ENCODE assay signal across 8 cellular contexts in the genomic region with DNA sequence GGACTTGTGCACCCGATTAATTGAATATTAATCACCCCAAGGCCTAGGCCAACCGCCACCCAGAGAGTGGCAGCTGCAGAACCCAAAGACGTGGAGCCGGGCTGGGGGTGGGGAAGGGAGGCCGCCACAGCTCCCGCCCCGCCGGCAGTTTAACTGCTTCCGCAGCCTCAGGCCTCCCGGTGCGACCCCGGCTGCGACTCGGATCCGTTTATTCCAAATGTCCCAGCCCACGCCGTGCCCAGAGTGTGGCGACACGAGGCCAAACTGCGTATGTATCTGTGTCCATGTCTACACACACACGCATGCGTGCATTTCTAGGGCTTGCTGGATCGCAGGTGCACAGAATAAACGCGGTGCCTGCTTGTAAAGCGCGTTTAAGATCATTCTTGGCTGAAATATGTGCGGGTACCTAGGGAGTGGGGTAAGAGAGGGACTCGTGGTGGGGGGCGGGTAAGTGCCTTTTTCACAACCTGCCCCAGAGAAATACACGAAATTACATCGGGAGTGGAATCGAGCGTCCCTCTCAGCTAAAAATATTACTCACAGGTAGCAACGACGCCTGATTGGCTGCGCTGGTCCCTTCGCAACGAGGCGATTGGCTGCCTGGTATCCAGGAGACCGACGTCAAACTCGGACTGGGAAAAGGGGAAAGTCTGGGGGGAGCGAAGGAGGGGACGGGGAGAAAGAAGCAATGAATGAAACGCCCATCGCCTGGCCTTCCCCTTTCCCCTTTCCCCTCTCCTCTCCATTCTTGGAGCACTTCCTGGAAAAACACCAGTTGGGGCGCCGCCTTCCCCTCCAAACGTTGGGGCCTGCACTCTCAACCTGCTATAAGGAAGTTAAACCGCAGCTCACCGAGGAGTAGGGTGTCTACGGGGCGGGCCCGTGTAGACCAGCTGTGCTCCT. TPM values are rescaled to one million over a fixed set of nuclear protein-coding genes. Genes with fewer than 3 reads are reported as not detected.
DNase-seq lines count a peak whose midpoint lies in the region; ATAC-seq, FAIRE-seq and TF ChIP-seq lines count a peak whose summit lies in the region.

No MANE protein-coding gene starts in this region.

- H3K4me1 Mint-ChIP-seq in T-helper 1 cell treated with Interleukin-12 subunit alpha and Interleukin-12 subunit beta and Interleukin-4 antibody, amounts not matched to agents 30 μg/mL and 1 μg/mL, for 36 hours (ENCODE audit: low read depth) = peaks cover 42% of the 10 kb centered on the region

- TF ChIP-seq POLR2A in GM12892 (IDR thresholded peaks at IDR 0.05; ENCODE audit: low read depth, low read length) = peak; percentile 58

- H3K36me3 Mint-ChIP-seq in T-helper 1 cell treated with Interleukin-12 subunit alpha and Interleukin-12 subunit beta and Interleukin-4 antibody, amounts not matched to agents 30 μg/mL and 1 μg/mL, for 36 hours (ENCODE audit: low read depth) = peaks cover 18% of the 10 kb centered on the region

- no peaks in the 10 kb centered on the region for H3K27me3 ChIP-seq in left ventricle myocardium inferior (ENCODE audit: low read depth)
- H3K27me3 ChIP-seq in upper lobe of right lung = no peaks in the 10 kb centered on the region

- TF ChIP-seq CTCF in left ventricle myocardium inferior (IDR thresholded peaks at IDR 0.05; ENCODE audit: borderline replicate concordance) = no peak
- no peak for TF ChIP-seq CTCF in upper lobe of right lung (IDR thresholded peaks at IDR 0.05)

- ATAC-seq in HG02885 (IDR thresholded peaks at IDR 0.05; ENCODE audit: poor library complexity, unreplicated experiment) (peak; percentile 41), upper lobe of right lung (peak; percentile 73)

- H3K4me1 ChIP-seq in left ventricle myocardium inferior (peaks cover 62% of the 10 kb centered on the region), upper lobe of right lung (peaks cover 40% of the 10 kb centered on the region)

- peak; percentile 91 for FAIRE-seq in GM12892 (lab: Jason Lieb, UNC)

- peak overlapping the region; percentile 95 for H3K4me3 Mint-ChIP-seq in T-helper 1 cell treated with Interleukin-12 subunit alpha and Interleukin-12 subunit beta and Interleukin-4 antibody, amounts not matched to agents 30 μg/mL and 1 μg/mL, for 36 hours

- no peaks in the 10 kb centered on the region for H3K9me3 Mint-ChIP-seq in T-helper 1 cell treated with Interleukin-12 subunit alpha and Interleukin-12 subunit beta and Interleukin-4 antibody, amounts not matched to agents 30 μg/mL and 1 μg/mL, for 36 hours

- peak overlapping the region; percentile 100 for H3K27ac Mint-ChIP-seq in T-helper 1 cell treated with Interleukin-12 subunit alpha and Interleukin-12 subunit beta and Interleukin-4 antibody, amounts not matched to agents 30 μg/mL and 1 μg/mL, for 36 hours

- peak overlapping the region; percentile 94 for H3K4me3 ChIP-seq in left ventricle myocardium inferior
- peak overlapping the region; percentile 72 for H3K4me3 ChIP-seq in upper lobe of right lung

- intact Hi-C loops in left ventricle myocardium inferior (cut with micrococcal nuclease) = no loop called here
- intact Hi-C loops in posterior vena cava (cut with DNase I) = loop anchor here in 1 of 2 donors (2.0 to 10.0 kb wide), 4 partner anchors 35 to 258 kb away; partner anchors contain the start of gene SPAG9
- intact Hi-C loops in upper lobe of right lung (cut with DNase I) = no loop called here

- DNase-seq in GM12892 (ENCODE audit: insufficient read length) (peak; percentile 69), NCI-H1694 treated with DMSO at 0.1 percent for 48 hours (lab: John Stamatoyannopoulos, UW) (peak; percentile 96), amygdala (lab: John Stamatoyannopoulos, UW) (peak; percentile 67 to 98 (median 95)), left ventricle myocardium inferior (peak; percentile 93), posterior vena cava (ENCODE audit: low spot score) (peak; percentile 97), upper lobe of right lung (peak; percentile 96)

- H3K36me3 ChIP-seq in left ventricle myocardium inferior (peaks cover 14% of the 10 kb centered on the region), upper lobe of right lung (peaks cover 20% of the 10 kb centered on the region)

- no peaks in the 10 kb centered on the region for H3K9me3 ChIP-seq in left ventricle myocardium inferior (replicated peaks)
- H3K9me3 ChIP-seq in upper lobe of right lung = no peaks in the 10 kb centered on the region

- peak overlapping the region; percentile 100 for H3K27ac ChIP-seq in left ventricle myocardium inferior (replicated peaks)
- H3K27ac ChIP-seq in upper lobe of right lung = peak overlapping the region; percentile 100

- no peaks in the 10 kb centered on the region for H3K27me3 Mint-ChIP-seq in T-helper 1 cell treated with Interleukin-12 subunit alpha and Interleukin-12 subunit beta and Interleukin-4 antibody, amounts not matched to agents 30 μg/mL and 1 μg/mL, for 36 hours (ENCODE audit: low read depth)

RNA-seq across cellular contexts. Expression of gene TOB1, which starts 1.0 kb away (rescaled TPM):
- polyA plus RNA-seq in GM12892 (2012; ENCODE audit: missing spikeins) = 13.2 TPM
- total RNA-seq in left ventricle myocardium inferior (101 TPM), posterior vena cava (10 to 100 TPM; 48.9 to 59.1 TPM), upper lobe of right lung (70.1 TPM)

RNA-seq across cellular contexts. Expression of gene WFIKKN2, which starts 31.8 kb away (rescaled TPM):
- polyA plus RNA-seq in GM12892 (2012; ENCODE audit: missing spikeins) = not detected
- total RNA-seq in left ventricle myocardium inferior (0.25 TPM), posterior vena cava (under 1 TPM; 0.33 to 0.42 TPM), upper lobe of right lung (0.69 TPM)

Comparison
In these comparisons a context has a peak if more than half of its experiments do, and no peak if none do; other contexts are left out.
1. Peak in every context shown above with its lines: DNase-seq, ATAC-seq, H3K4me3 ChIP-seq and H3K27ac ChIP-seq.